Comparison of ENCODE assay signal across 21 cellular contexts in the genomic region with DNA sequence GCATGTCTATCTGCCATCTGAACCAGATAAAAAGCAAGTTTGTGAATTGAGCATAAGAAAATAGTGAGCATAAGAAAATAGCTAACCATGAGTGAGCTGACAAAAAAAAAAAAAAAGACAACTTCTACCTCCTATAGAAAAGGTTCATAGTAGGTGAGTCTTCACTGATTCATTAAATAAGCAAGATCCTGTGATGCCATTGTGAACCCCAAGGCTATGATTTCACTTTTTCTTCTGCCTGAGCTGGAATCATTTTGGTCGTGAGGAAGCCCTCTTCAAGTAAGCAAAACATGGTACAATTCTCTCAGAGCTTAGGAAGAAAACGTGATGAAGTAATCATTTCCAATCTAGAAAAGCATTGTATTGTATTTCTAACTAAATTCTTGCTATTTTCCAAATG. TPM values are rescaled to one million over a fixed set of nuclear protein-coding genes. Genes with fewer than 3 reads are reported as not detected.
A peak's percentile ranks its signal among the peaks of the same experiment; 100 is the strongest.
DNase-seq lines count a peak whose midpoint lies in the region; ATAC-seq, FAIRE-seq and TF ChIP-seq lines count a peak whose summit lies in the region.
"Had no signal": no experiment of that assay in that cellular context is flagged by ENCODE, and none has a peak within 500 bp of the region (broad histone marks: within the 10 kb centered on the region; RNA-seq: fewer than 3 reads in every experiment).

No MANE protein-coding gene starts in this region.

- DNase-seq in DMS53 (lab: John Stamatoyannopoulos, UW) (peak; percentile 27), DMS53 treated with DMSO at 0.1 percent for 48 hours (lab: John Stamatoyannopoulos, UW; ENCODE audit: unreplicated experiment) (no peak), breast epithelium (ENCODE audit: low spot score in 2 of 2) (no peak), keratinocyte (ENCODE audit: low read depth, low spot score) (peak; percentile 80), suprapubic skin (ENCODE audit: low spot score in 2 of 2) (no peak), SJCRH30 (no peak)
- DNase-seq: activated B cell treated with CpG ODN at 0.5 μM for 24 hours; activated CD8-positive, alpha-beta T cell treated with anti-CD3 and anti-CD28 coated beads for 36 hours; activated gamma-delta T cell treated with Interleukin-2 at 50 U/mL for 16 hours; activated T-cell treated with anti-CD3 and anti-CD28 coated beads for 4 hours; BE2C; immature natural killer cell; NCI-H2171 treated with DMSO at 0.1 percent for 48 hours; NCI-H524 treated with DMSO at 0.1 percent for 48 hours; T-helper 9 cell had no signal

- intact Hi-C loops in breast epithelium (cut with DNase I; ENCODE audit: low total_unique reads), result no loop called here

- H3K4me3 ChIP-seq in breast epithelium, result peak overlapping the region in 2 of 3 donors; percentile 49 to 63
- peak overlapping the region; percentile 27 to 65 (median 63) for H3K4me3 ChIP-seq in keratinocyte (ENCODE audit: control insufficient read depth in 2 of 3, extremely low read depth in 1 of 3, insufficient read depth in 2 of 3, low read depth in 1 of 3, low read length in 3 of 3)
- peak overlapping the region; percentile 40 for H3K4me3 ChIP-seq in suprapubic skin
- no peak overlapping the region for H3K4me3 ChIP-seq in SJCRH30
- H3K4me3 ChIP-seq: cardiac muscle cell had no signal

- no peaks in the 10 kb centered on the region for H3K9me3 ChIP-seq in breast epithelium
- no peaks in the 10 kb centered on the region for H3K9me3 ChIP-seq in keratinocyte (ENCODE audit: control insufficient read depth, low read depth, low read length)
- no peaks in the 10 kb centered on the region for H3K9me3 ChIP-seq in suprapubic skin
- H3K9me3 ChIP-seq in SJCRH30 (replicated peaks), result no peaks in the 10 kb centered on the region
- H3K9me3 ChIP-seq: BE2C had no signal

- H3K9me1 ChIP-seq in keratinocyte (ENCODE audit: control insufficient read depth, extremely low read depth, insufficient read depth, low read length), result no peaks in the 10 kb centered on the region

- TF ChIP-seq POLR2A in breast epithelium (IDR thresholded peaks at IDR 0.05), result no peak
- no peak for TF ChIP-seq POLR2A in suprapubic skin (IDR thresholded peaks at IDR 0.05)

- no peaks in the 10 kb centered on the region for H3K27me3 ChIP-seq in breast epithelium
- H3K27me3 ChIP-seq in keratinocyte (ENCODE audit: control insufficient read depth, extremely low read depth, insufficient read depth, low read length), result no peaks in the 10 kb centered on the region
- no peaks in the 10 kb centered on the region for H3K27me3 ChIP-seq in suprapubic skin
- no peaks in the 10 kb centered on the region for H3K27me3 ChIP-seq in SJCRH30
- H3K27me3 ChIP-seq: cardiac muscle cell had no signal

- TF ChIP-seq EP300 in suprapubic skin (IDR thresholded peaks at IDR 0.05), result no peak

- peaks cover 23% of the 10 kb centered on the region for H3K79me2 ChIP-seq in keratinocyte (ENCODE audit: control insufficient read depth, insufficient read depth, low read length)

- peak; percentile 89 for FAIRE-seq in keratinocyte (lab: Jason Lieb, UNC)
- FAIRE-seq: H1 had no signal

- H4K20me1 ChIP-seq in keratinocyte (ENCODE audit: control insufficient read depth, extremely low read depth, insufficient read depth, low read length), result no peaks in the 10 kb centered on the region

- H3K4me1 ChIP-seq in breast epithelium (no peaks in the 10 kb centered on the region), keratinocyte (ENCODE audit: control insufficient read depth, extremely low read depth, insufficient read depth, low read length) (peaks cover 5% of the 10 kb centered on the region), suprapubic skin (peaks cover 7% of the 10 kb centered on the region), SJCRH30 (no peaks in the 10 kb centered on the region)
- H3K4me1 ChIP-seq: BE2C had no signal

- peak overlapping the region; percentile 100 for H3K4me2 ChIP-seq in keratinocyte (ENCODE audit: control insufficient read depth, extremely low read depth, insufficient read depth, low read depth, low read length)

- peak overlapping the region; percentile 71 for H3K9ac ChIP-seq in keratinocyte (ENCODE audit: control insufficient read depth, extremely low read depth, insufficient read depth, low read length)

- dilution Hi-C loops in keratinocyte (cut with MboI; ENCODE audit: extremely low pct_ligation_motif_present, low sequenced_read_pairs), result no loop called here

- no peaks in the 10 kb centered on the region for H3K36me3 ChIP-seq in breast epithelium
- H3K36me3 ChIP-seq in keratinocyte (ENCODE audit: control insufficient read depth in 2 of 2, extremely low read depth in 1 of 2, insufficient read depth in 2 of 2, low read length in 2 of 2), result no peaks in the 10 kb centered on the region
- no peaks in the 10 kb centered on the region for H3K36me3 ChIP-seq in suprapubic skin
- no peaks in the 10 kb centered on the region for H3K36me3 ChIP-seq in SJCRH30
- H3K36me3 ChIP-seq: BE2C, cardiac muscle cell had no signal

- WGBS in suprapubic skin, result 42% methylated on average over 2 of the region's 2 CpGs

- no peak for TF ChIP-seq CTCF in breast epithelium (IDR thresholded peaks at IDR 0.05)
- no peak for TF ChIP-seq CTCF in keratinocyte (optimal IDR thresholded peaks at IDR 0.05 in 1 of 3, IDR thresholded peaks at IDR 0.05 in 1 of 3, conservative IDR thresholded peaks at IDR 0.05 in 1 of 3; ENCODE audit: extremely low read depth in 1 of 3, insufficient read depth in 2 of 3, low read length in 3 of 3)
- no peak for TF ChIP-seq CTCF in suprapubic skin (IDR thresholded peaks at IDR 0.05)

- ATAC-seq in GM21717 (IDR thresholded peaks at IDR 0.05; ENCODE audit: unreplicated experiment) (no peak), HG03045 (IDR thresholded peaks at IDR 0.05; ENCODE audit: unreplicated experiment) (no peak)
- ATAC-seq: activated CD8-positive, alpha-beta T cell treated with anti-CD3 and anti-CD28 coated beads for 36 hours had no signal

- peak overlapping the region; percentile 83 for H2AFZ ChIP-seq in keratinocyte (ENCODE audit: control insufficient read depth, low read length)

- H3K27ac ChIP-seq in breast epithelium (peak overlapping the region; percentile 89 to 92), keratinocyte (ENCODE audit: control insufficient read depth, insufficient read depth, low read length) (peak overlapping the region; percentile 91), suprapubic skin (peak overlapping the region; percentile 80), SJCRH30 (no peak overlapping the region)
- H3K27ac ChIP-seq: cardiac muscle cell had no signal

RNA-seq across cellular contexts. Expression of a gene that starts 1.2 kb away (rescaled TPM):
- 100 to 1,000 TPM in 1 of 3 donors, 10 to 100 TPM in 1, under 1 TPM in 1; 0.16 to 164 (median 35.1) TPM for total RNA-seq in breast epithelium
- polyA plus RNA-seq in keratinocyte, result 1.7 to 3.7 TPM (median 2.0 TPM) in 3 replicates
- 0.24 TPM for polyA plus RNA-seq in keratinocyte (2011; ENCODE audit: low read depth)
- polyA plus RNA-seq in keratinocyte (2011; cell fraction: cytosol; rRNA removed), result 0.91 and 2.4 TPM in 2 replicates
- polyA plus RNA-seq in keratinocyte (2011; cell fraction: nucleus; rRNA removed), result 3.0 and 3.2 TPM in 2 replicates
- 0.42 and 1.4 TPM in 2 replicates for polyA plus RNA-seq in keratinocyte (2012; ENCODE audit: low replicate concordance)
- 0.82 to 7.4 TPM (median 3.4 TPM) in 3 replicates for polyA minus RNA-seq in keratinocyte
- 0.58 TPM for polyA minus RNA-seq in keratinocyte (2011; cell fraction: cytosol; rRNA and poly(A)+ RNA removed)
- 5.6 and 12.3 TPM in 2 replicates for polyA minus RNA-seq in keratinocyte (2011; cell fraction: nucleus; rRNA and poly(A)+ RNA removed)
- total RNA-seq in suprapubic skin, result 10 to 100 TPM; 23.6 to 80.5 (median 37.1) TPM
- 0.04 TPM in 1 of 2 replicates, not detected in the other for total RNA-seq in SJCRH30 (2014; rRNA removed; shearing (Covaris generic))
- total RNA-seq: activated B cell treated with CpG ODN at 0.5 μM for 24 hours; activated CD8-positive, alpha-beta T cell treated with anti-CD3 and anti-CD28 coated beads for 36 hours; cardiac muscle cell; H1; myocyte had no signal
- polyA plus RNA-seq: cardiac muscle cell, H1, IgD-negative memory B cell, immature natural killer cell had no signal

Comparison
In these comparisons a context has a peak if more than half of its experiments do, and no peak if none do; other contexts are left out.
1. DNase-seq: peak in DMS53 (single experiment) and keratinocyte (single experiment); none in DMS53 treated with DMSO at 0.1 percent for 48 hours (single experiment), breast epithelium (0 of 2), suprapubic skin (0 of 2) and SJCRH30 (0 of 2).